ENCODE assay signal across 13 cellular contexts in the genomic region with DNA sequence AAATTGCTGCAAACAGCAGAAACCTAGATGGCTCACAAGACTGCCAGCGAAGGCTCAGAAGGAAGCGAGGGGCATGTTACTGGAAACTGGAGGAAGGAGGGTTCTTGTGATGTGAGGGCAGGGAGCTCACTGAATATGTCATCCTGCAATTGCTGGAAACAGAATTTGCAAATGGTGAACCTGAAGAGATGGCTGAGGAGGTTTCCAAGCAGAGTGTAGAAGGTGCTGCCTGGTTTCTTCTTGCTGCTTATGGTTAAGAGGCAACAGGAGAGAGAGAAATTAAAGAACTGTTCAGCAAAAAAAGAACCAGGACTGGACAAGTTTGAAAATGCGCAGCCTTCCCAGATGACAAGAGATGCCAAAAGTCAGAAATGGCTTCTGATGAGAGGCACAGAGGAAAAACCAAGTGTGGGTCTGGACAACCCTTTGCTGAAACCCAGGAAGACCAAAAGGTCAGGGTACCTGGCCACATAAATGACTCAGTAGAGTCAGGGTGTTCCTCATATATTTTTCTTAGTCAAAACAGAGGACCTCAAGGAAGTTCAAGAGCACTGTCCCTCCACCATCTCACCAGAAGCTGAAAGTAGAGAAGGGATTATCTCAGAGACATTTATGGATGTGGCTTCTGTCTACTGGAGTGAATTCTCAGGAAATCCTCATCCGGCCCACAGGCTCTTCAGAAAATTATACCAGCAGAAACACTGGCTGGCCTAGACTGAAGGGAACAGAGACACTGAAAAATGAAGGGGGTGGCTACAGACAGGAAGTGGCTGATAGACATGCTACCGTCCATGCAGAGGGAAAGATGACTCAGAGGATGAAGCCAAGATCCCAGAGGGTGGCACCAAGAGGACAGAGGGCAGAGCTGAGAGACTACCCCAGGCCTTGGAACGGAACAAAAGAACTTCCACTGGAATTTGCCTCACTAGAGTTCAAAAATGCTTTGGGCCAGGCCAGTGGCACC. TPM values are rescaled to one million over a fixed set of nuclear protein-coding genes. Genes with fewer than 3 reads are reported as not detected.
A peak's percentile ranks its signal among the peaks of the same experiment; 100 is the strongest.
DNase-seq lines count a peak whose midpoint lies in the region; FAIRE-seq and TF ChIP-seq lines count a peak whose summit lies in the region.
"Had no signal": no experiment of that assay in that cellular context is flagged by ENCODE, and none has a peak within 500 bp of the region (broad histone marks: within the 10 kb centered on the region; RNA-seq: fewer than 3 reads in every experiment).

No MANE protein-coding gene starts in this region.

- no peak for TF ChIP-seq POLR2A in H54 (IDR thresholded peaks at IDR 0.05; ENCODE audit: low read depth, low read length)
- TF ChIP-seq POLR2A in spleen (IDR thresholded peaks at IDR 0.05): no peak
- no peak for TF ChIP-seq POLR2A in stomach (IDR thresholded peaks at IDR 0.05)

- H3K27ac Mint-ChIP-seq in Calu3 (ENCODE audit: unreplicated experiment): no peak overlapping the region
- H3K27ac Mint-ChIP-seq: neural progenitor cell had no signal

- no peaks in the 10 kb centered on the region for H3K4me1 Mint-ChIP-seq in Calu3 (ENCODE audit: low read depth, unreplicated experiment)

- no peak for TF ChIP-seq EP300 in stomach (IDR thresholded peaks at IDR 0.05)

- H3K4me1 ChIP-seq in spleen (no peaks in the 10 kb centered on the region), stomach (no peaks in the 10 kb centered on the region)

- no peak overlapping the region for H3K4me3 Mint-ChIP-seq in Calu3 (ENCODE audit: low read depth, unreplicated experiment)
- H3K4me3 Mint-ChIP-seq: neural progenitor cell had no signal

- H3K9me3 Mint-ChIP-seq in Calu3 (ENCODE audit: low read depth, unreplicated experiment): peaks cover 4% of the 10 kb centered on the region

- WGBS in spleen, 5 donors: 69 to 77% (median 73%) methylated on average over 6 of the region's 6 CpGs
- 77 to 85% (median 83%) methylated on average over 6 of the region's 6 CpGs for WGBS in stomach, 5 donors

- BruUV-seq in Calu3 (replicated peaks; lab: Mats Ljungman, UMichigan): no TSS peak

- FAIRE-seq in H54 (lab: Jason Lieb, UNC): no peak
- FAIRE-seq in frontal cortex (lab: Jason Lieb, UNC): no peak

- CTCF ChIA-PET in RWPE1 (lab: Yijun Ruan, JAX) (no interaction called here), Calu3 (lab: Charles Lee) (no interaction called here)

- peak; percentile 65 for DNase-seq in AG08395 (ENCODE audit: low spot score)
- peak; percentile 73 for DNase-seq in H54 (ENCODE audit: insufficient read length, low spot score)
- DNase-seq in RWPE1 (ENCODE audit: low spot score): peak; percentile 12
- peak; percentile 22 for DNase-seq in fibroblast of mammary gland (ENCODE audit: low read depth)
- DNase-seq in spleen: no peak
- DNase-seq in stomach: no peak
- no peak for DNase-seq in Calu3
- no peak for DNase-seq in frontal cortex (ENCODE audit: low spot score in 2 of 2)
- DNase-seq: amniotic stem cell, kidney glomerular epithelial cell, NCI-H187 treated with DMSO at 0.1 percent for 48 hours had no signal

- intact Hi-C loops in spleen (cut with DNase I; ENCODE audit: low total_unique reads): loop anchor here (5.0 kb wide), 1 partner anchor 231 kb away; no protein-coding TSS in a partner anchor
- intact Hi-C loops in stomach (cut with DNase I; ENCODE audit: low total_unique reads): no loop called here
- intact Hi-C loops in Calu3 (cut with micrococcal nuclease; ENCODE audit: unreplicated experiment): no loop called here

- TF ChIP-seq CTCF in RWPE1 (conservative IDR thresholded peaks at IDR 0.05; ENCODE audit: low read depth) (no peak), fibroblast of mammary gland (conservative IDR thresholded peaks at IDR 0.05; ENCODE audit: control insufficient read depth, insufficient read depth, low read depth, low read length) (no peak), spleen (IDR thresholded peaks at IDR 0.05 in 8 of 11, conservative IDR thresholded peaks at IDR 0.05 in 3 of 11) (no peak), stomach (IDR thresholded peaks at IDR 0.05) (no peak), Calu3 (IDR thresholded peaks at IDR 0.05; ENCODE audit: unreplicated experiment) (no peak)

- no peaks in the 10 kb centered on the region for H3K36me3 Mint-ChIP-seq in Calu3 (ENCODE audit: insufficient read depth, unreplicated experiment)

- H3K27me3 ChIP-seq in spleen (replicated peaks in 1 of 7) (peaks cover 0 to 9% (median 0%) of the 10 kb centered on the region in 7 donors), stomach (no peaks in the 10 kb centered on the region)
- H3K27me3 ChIP-seq: neural progenitor cell had no signal

- peaks cover 0 to 19% (median 10%) of the 10 kb centered on the region in 8 donors for H3K9me3 ChIP-seq in spleen
- peaks cover 0 to 11% (median 0%) of the 10 kb centered on the region in 4 donors for H3K9me3 ChIP-seq in stomach

- H3K27ac ChIP-seq in RWPE1 (no peak overlapping the region), spleen (no peak overlapping the region), stomach (no peak overlapping the region)
- H3K27ac ChIP-seq: neural progenitor cell had no signal

- H3K36me3 ChIP-seq in spleen (no peaks in the 10 kb centered on the region), stomach (no peaks in the 10 kb centered on the region)
- H3K36me3 ChIP-seq: neural progenitor cell had no signal

- no peak overlapping the region for H3K4me3 ChIP-seq in fibroblast of mammary gland (ENCODE audit: control insufficient read depth, low read depth, low read length)
- no peak overlapping the region for H3K4me3 ChIP-seq in spleen
- no peak overlapping the region for H3K4me3 ChIP-seq in stomach
- H3K4me3 ChIP-seq: neural progenitor cell had no signal

- POLR2A ChIA-PET in RWPE1 (lab: Yijun Ruan, JAX; ENCODE audit: low non-redundant PET): no interaction called here

- H3K27me3 Mint-ChIP-seq in Calu3 (ENCODE audit: unreplicated experiment): peaks cover 21% of the 10 kb centered on the region

RNA-seq across cellular contexts. Expression of gene PAPOLB, which starts 10.1 kb away (rescaled TPM):
- total RNA-seq in spleen (under 1 TPM in 3 of 7 donors, not detected in 4; 0.15 to 0.34 (median 0.26) TPM), stomach (under 1 TPM in 1 of 5 donors, not detected in 4; 0.37 TPM), Calu3 (2022) (0.07 TPM in 1 of 2 replicates, not detected in the other), frontal cortex (0.82 TPM)
- polyA plus RNA-seq in spleen (not detected), stomach (not detected)
- total RNA-seq: T-helper 1 cell treated with Interleukin-12 subunit alpha and Interleukin-12 subunit beta and Interleukin-4 antibody, amounts not matched to agents 30 ng/mL and 1 ng/mL, for 36 hours had no signal

RNA-seq across cellular contexts. Expression of gene RADIL, which starts 31.8 kb away (rescaled TPM):
- total RNA-seq in spleen: 1 to 10 TPM in 6 of 7 donors, under 1 TPM in 1; 0.74 to 2.8 (median 1.7) TPM
- under 1 TPM; 0.24 to 0.93 (median 0.63) TPM for polyA plus RNA-seq in spleen
- 10 to 100 TPM in 1 of 5 donors, 1 to 10 TPM in 3, not detected in 1; 3.0 to 21.6 (median 5.5) TPM for total RNA-seq in stomach
- 1 to 10 TPM; 1.2 to 2.4 (median 1.6) TPM for polyA plus RNA-seq in stomach
- 0.83 and 1.8 TPM in 2 replicates for total RNA-seq in Calu3 (2022)
- total RNA-seq in frontal cortex: 3.3 TPM

Comparison
In these comparisons a context has a peak if more than half of its experiments do, and no peak if none do; other contexts are left out.
1. DNase-seq: peak in AG08395 (single experiment), H54 (single experiment), RWPE1 (single experiment) and fibroblast of mammary gland (single experiment); none in spleen (single experiment), stomach (single experiment), Calu3 (single experiment) and frontal cortex (0 of 2).